Comparison of ENCODE assay signal across 23 cellular contexts in genomic region chr11:107179829-107180228, GRCh38.
"Had no signal": no experiment of that assay in that cellular context is flagged by ENCODE, and none has a peak within 500 bp of the region (broad histone marks: within the 10 kb centered on the region; RNA-seq: fewer than 3 reads in every experiment).

No MANE protein-coding gene starts in this region.

- H3K36me3 ChIP-seq: breast epithelium, colonic mucosa, MG63, SJCRH30 had no signal

- H3K9ac ChIP-seq: SK-N-SH had no signal

- H3K9me3 ChIP-seq: colonic mucosa, MG63, SJCRH30, SK-N-SH had no signal

- H3K27ac ChIP-seq: breast epithelium, colonic mucosa, SJCRH30 had no signal

- ATAC-seq: activated CD8-positive, alpha-beta T cell treated with anti-CD3 and anti-CD28 coated beads, Interleukin-2, amount 10 ng/mL, durations not matched to agents 7 days and 5 days; WTC11 had no signal

- DNase-seq: activated CD4-positive, alpha-beta T cell treated with anti-CD3 and anti-CD28 coated beads for 48 hours; activated CD4-positive, alpha-beta T cell treated with anti-CD3 and anti-CD28 coated beads, Interleukin-2, amount 50 U/mL, for 4 hours; activated CD4-positive, CD25-positive, alpha-beta regulatory T cell treated with anti-CD3 and anti-CD28 coated beads, Interleukin-2, amount 50 U/mL, for 72 hours; activated CD8-positive, alpha-beta memory T cell treated with anti-CD3 and anti-CD28 coated beads, Interleukin-2, amount 50 U/mL, for 48 hours; activated CD8-positive, alpha-beta T cell treated with anti-CD3 and anti-CD28 coated beads, Interleukin-2, amount 10 ng/mL, durations not matched to agents 7 days and 5 days; activated effector memory CD4-positive, alpha-beta T cell treated with Interleukin-2 at 50 U/mL for 16 hours; activated naive CD4-positive, alpha-beta T cell; activated T-cell treated with anti-CD3 and anti-CD28 coated beads, Interleukin-2, amount 50 U/mL, for 1 hour; aorta; caudate nucleus; colonic mucosa; MG63; NCI-H1105 treated with DMSO at 0.1 percent for 48 hours; NCI-H1436 treated with DMSO at 0.1 percent for 48 hours; NCI-H187; NCI-H2081; NCI-H446 treated with DMSO at 0.1 percent for 48 hours; NCI-H524 treated with DMSO at 0.1 percent for 48 hours; NCI-H748 treated with DMSO at 0.1 percent for 48 hours; SK-N-SH had no signal

- H3K4me2 ChIP-seq: SK-N-SH had no signal

- H3K27me3 ChIP-seq: breast epithelium, colonic mucosa, MG63, SJCRH30 had no signal

- H3K4me3 ChIP-seq: breast epithelium, colonic mucosa, MG63, SJCRH30 had no signal

- H3K4me1 ChIP-seq: breast epithelium, colonic mucosa, SJCRH30 had no signal
